30 cellular contexts compared by ENCODE assay signal in genomic region chr19:38422405-38422804, GRCh38. TPM values are rescaled to one million over a fixed set of nuclear protein-coding genes. Genes with fewer than 3 reads are reported as not detected.
"Had no signal": no experiment of that assay in that cellular context is flagged by ENCODE, and none has a peak within 500 bp of the region (broad histone marks: within the 10 kb centered on the region; RNA-seq: fewer than 3 reads in every experiment).

No MANE protein-coding gene starts in this region.

- H3K27ac ChIP-seq: colonic mucosa, epithelial cell of prostate, esophagus squamous epithelium, gastrocnemius medialis, heart right ventricle, left lung, lower lobe of right lung had no signal

- H3K4me3 ChIP-seq: colonic mucosa, esophagus squamous epithelium, gastrocnemius medialis, heart right ventricle, left lung, lower lobe of right lung had no signal

- ATAC-seq: effector memory CD8-positive, alpha-beta T cell; esophagus mucosa; gastrocnemius medialis; heart right ventricle; left cardiac atrium; left lung; left ventricle myocardium superior; lower lobe of right lung had no signal

- DNase-seq: colonic mucosa; cortex of kidney; effector CD8-positive, alpha-beta T cell; effector memory CD8-positive, alpha-beta T cell; endodermal cell; erythroblast; esophagus squamous epithelium; foreskin fibroblast; foreskin melanocyte; gastrocnemius medialis; glutamatergic neuron; head of caudate nucleus; heart right ventricle; hippocampal formation; left cardiac atrium; left lung; left ventricle myocardium superior; lower lobe of right lung; mesenchymal stem cell; midbrain had no signal

- FAIRE-seq: endometrium, islet of Langerhans, keratinocyte had no signal

- H3K27me3 ChIP-seq: colonic mucosa, gastrocnemius medialis had no signal

- H3K36me3 ChIP-seq: colonic mucosa, esophagus squamous epithelium, gastrocnemius medialis, lower lobe of right lung had no signal

- H3K9me3 ChIP-seq: colonic mucosa, esophagus squamous epithelium, gastrocnemius medialis, heart right ventricle, left lung, lower lobe of right lung had no signal

- H3K4me1 ChIP-seq: colonic mucosa, gastrocnemius medialis had no signal

RNA-seq across cellular contexts. Expression of gene RASGRP4, which starts 3.6 kb away (rescaled TPM):
- total RNA-seq: dermis microvascular lymphatic vessel endothelial cell, glomerular endothelial cell, kidney epithelial cell, lung microvascular endothelial cell had no signal
- polyA plus RNA-seq: keratinocyte had no signal

RNA-seq across cellular contexts. Expression of gene RYR1, which starts 11.1 kb away (rescaled TPM):
- total RNA-seq: dermis microvascular lymphatic vessel endothelial cell, lung microvascular endothelial cell had no signal

RNA-seq across cellular contexts. Expression of gene GGN, which starts 34.6 kb away (rescaled TPM):
- total RNA-seq: esophagus mucosa, lung microvascular endothelial cell, mononuclear cell had no signal
- polyA plus RNA-seq: keratinocyte had no signal
